11 cellular contexts compared by ENCODE assay signal in the genomic region with DNA sequence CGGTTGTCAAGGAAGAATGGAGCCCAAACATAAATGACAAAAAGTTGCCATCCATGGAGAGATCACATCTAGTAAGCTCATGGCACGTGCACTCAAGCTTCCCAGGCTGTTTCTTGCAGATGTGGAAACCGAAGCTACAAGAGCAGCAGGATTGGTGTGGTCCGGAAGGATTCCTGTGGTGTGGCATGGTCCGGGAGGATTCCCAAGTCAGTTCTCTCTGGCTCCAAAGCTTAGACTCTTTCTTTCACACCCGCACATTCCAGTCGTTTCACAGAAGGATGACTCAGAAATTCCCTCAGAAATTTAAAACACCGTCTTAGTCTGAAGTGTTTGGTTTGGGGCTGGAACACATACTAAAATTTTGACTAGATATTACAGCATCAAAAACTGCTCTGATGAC.
DNase-seq lines count a peak whose midpoint lies in the region; ATAC-seq and TF ChIP-seq lines count a peak whose summit lies in the region.
"Had no signal": no experiment of that assay in that cellular context is flagged by ENCODE, and none has a peak within 500 bp of the region (broad histone marks: within the 10 kb centered on the region; RNA-seq: fewer than 3 reads in every experiment).

No MANE protein-coding gene starts in this region.

- H3K27me3 Mint-ChIP-seq in mesothelial cell of epicardium (ENCODE audit: low read depth) = no peaks in the 10 kb centered on the region

- DNase-seq in AG08395 (ENCODE audit: low spot score) (peak; percentile 94), LoVo (ENCODE audit: low spot score) (peak; percentile 43), dedifferentiated amniotic fluid mesenchymal stem cell (ENCODE audit: extremely low spot score) (peak; percentile 95), mesothelial cell of epicardium (ENCODE audit: low spot score in 2 of 2, unreplicated experiment in 2 of 2) (no peak), cerebellar cortex (ENCODE audit: low spot score) (no peak), mesenteric fat pad (ENCODE audit: low spot score) (no peak)
- DNase-seq: activated naive CD4-positive, alpha-beta T cell; naive thymus-derived CD8-positive, alpha-beta T cell had no signal

- H3K27ac Mint-ChIP-seq in mesothelial cell of epicardium = peak overlapping the region; percentile 72
- H3K27ac Mint-ChIP-seq: CD14-positive monocyte; naive thymus-derived CD8-positive, alpha-beta T cell had no signal

- H3K4me3 Mint-ChIP-seq in mesothelial cell of epicardium = no peak overlapping the region
- H3K4me3 Mint-ChIP-seq: CD14-positive monocyte; naive thymus-derived CD8-positive, alpha-beta T cell had no signal

- no peak for TF ChIP-seq CTCF in mesothelial cell of epicardium (IDR thresholded peaks at IDR 0.05; ENCODE audit: unreplicated experiment)

- ATAC-seq in HG03460 (IDR thresholded peaks at IDR 0.05; ENCODE audit: unreplicated experiment) = no peak
- no peak for ATAC-seq in HG02852 (IDR thresholded peaks at IDR 0.05; ENCODE audit: unreplicated experiment)
- ATAC-seq: naive thymus-derived CD8-positive, alpha-beta T cell had no signal

- H3K36me3 Mint-ChIP-seq in mesothelial cell of epicardium = no peaks in the 10 kb centered on the region
- H3K36me3 Mint-ChIP-seq: CD14-positive monocyte; naive thymus-derived CD8-positive, alpha-beta T cell had no signal

- peaks cover 17% of the 10 kb centered on the region for H3K4me1 Mint-ChIP-seq in mesothelial cell of epicardium
- H3K4me1 Mint-ChIP-seq: CD14-positive monocyte; naive thymus-derived CD8-positive, alpha-beta T cell had no signal

- no peaks in the 10 kb centered on the region for H3K9me3 Mint-ChIP-seq in mesothelial cell of epicardium
- H3K9me3 Mint-ChIP-seq: naive thymus-derived CD8-positive, alpha-beta T cell had no signal

Comparison
In these comparisons a context has a peak if more than half of its experiments do, and no peak if none do; other contexts are left out.
1. DNase-seq: peak in AG08395 (single experiment), LoVo (single experiment) and dedifferentiated amniotic fluid mesenchymal stem cell (single experiment); none in mesothelial cell of epicardium (0 of 2), cerebellar cortex (single experiment) and mesenteric fat pad (single experiment).